Comparison of ENCODE assay signal across 19 cellular contexts in genomic region chr7:80771523-80771922, GRCh38.
DNase-seq lines count a peak whose midpoint lies in the region; ATAC-seq and TF ChIP-seq lines count a peak whose summit lies in the region.
"Had no signal": no experiment of that assay in that cellular context is flagged by ENCODE, and none has a peak within 500 bp of the region (broad histone marks: within the 10 kb centered on the region; RNA-seq: fewer than 3 reads in every experiment).

No MANE protein-coding gene starts in this region.

- peak; percentile 39 for DNase-seq in SK-N-SH
- DNase-seq in RPMI8226 = peak; percentile 15
- no peak for DNase-seq in immature natural killer cell
- no peak for DNase-seq in vagina (ENCODE audit: extremely low spot score in 2 of 2)
- DNase-seq in ovary = no peak
- DNase-seq in posterior cingulate gyrus = no peak
- no peak for DNase-seq in testis
- DNase-seq: activated CD4-positive, CD25-positive, alpha-beta regulatory T cell; activated CD8-positive, alpha-beta memory T cell treated with anti-CD3 and anti-CD28 coated beads, Interleukin-2, amount 10 ng/mL, durations not matched to agents 7 days and 5 days; activated naive CD4-positive, alpha-beta T cell treated with Interleukin-2 at 50 U/mL for 16 hours; Calu3; endodermal cell; naive B cell; right lobe of liver; stimulated activated naive CD8-positive, alpha-beta T cell treated with anti-CD3 and anti-CD28 coated beads, Interleukin-15, amount 100 ng/mL, for 72 hours had no signal

- H3K4me3 Mint-ChIP-seq in immature natural killer cell = peak overlapping the region in 4 of 5 donors; percentile 54 to 70 (median 67)
- H3K4me3 Mint-ChIP-seq: activated CD8-positive, alpha-beta memory T cell treated with anti-CD3 and anti-CD28 coated beads, Interleukin-2, amount 10 ng/mL, durations not matched to agents 7 days and 5 days; endodermal cell; naive B cell; stimulated activated naive CD8-positive, alpha-beta T cell treated with anti-CD3 and anti-CD28 coated beads, Interleukin-15, amount 100 ng/mL, for 72 hours had no signal

- intact Hi-C loops in vagina (cut with DNase I) (no loop called here), ovary (cut with DNase I) (no loop called here), posterior cingulate gyrus (cut with DNase I) (no loop called here), testis (cut with DNase I; ENCODE audit: low total_unique reads) (no loop called here)

- H3K27me3 ChIP-seq in SK-N-SH (ENCODE audit: insufficient read depth) = no peaks in the 10 kb centered on the region
- H3K27me3 ChIP-seq in vagina = no peaks in the 10 kb centered on the region
- no peaks in the 10 kb centered on the region for H3K27me3 ChIP-seq in ovary
- H3K27me3 ChIP-seq in testis = no peaks in the 10 kb centered on the region
- H3K27me3 ChIP-seq: breast epithelium, right lobe of liver had no signal

- no peak for TF ChIP-seq RAD21 in SK-N-SH (IDR thresholded peaks at IDR 0.05; ENCODE audit: low read length)

- H3K9me2 ChIP-seq in SK-N-SH = no peaks in the 10 kb centered on the region

- TF ChIP-seq POLR2A in vagina (IDR thresholded peaks at IDR 0.05) (no peak), ovary (IDR thresholded peaks at IDR 0.05) (no peak), testis (IDR thresholded peaks at IDR 0.05) (no peak)

- peak overlapping the region in 3 of 6 donors; percentile 37 to 76 (median 50) for H3K27ac Mint-ChIP-seq in immature natural killer cell
- H3K27ac Mint-ChIP-seq: activated CD8-positive, alpha-beta memory T cell treated with anti-CD3 and anti-CD28 coated beads, Interleukin-2, amount 10 ng/mL, durations not matched to agents 7 days and 5 days; endodermal cell; naive B cell; stimulated activated naive CD8-positive, alpha-beta T cell treated with anti-CD3 and anti-CD28 coated beads, Interleukin-15, amount 100 ng/mL, for 72 hours had no signal

- no peaks in the 10 kb centered on the region for H3K27me3 Mint-ChIP-seq in immature natural killer cell (ENCODE audit: low read depth in 3 of 3)
- H3K27me3 Mint-ChIP-seq: activated CD8-positive, alpha-beta memory T cell treated with anti-CD3 and anti-CD28 coated beads, Interleukin-2, amount 10 ng/mL, durations not matched to agents 7 days and 5 days; stimulated activated naive CD8-positive, alpha-beta T cell treated with anti-CD3 and anti-CD28 coated beads, Interleukin-15, amount 100 ng/mL, for 72 hours had no signal

- H3K9ac ChIP-seq in SK-N-SH = no peak overlapping the region

- H3K9me3 ChIP-seq in SK-N-SH (no peaks in the 10 kb centered on the region), vagina (no peaks in the 10 kb centered on the region), ovary (no peaks in the 10 kb centered on the region), testis (no peaks in the 10 kb centered on the region)
- H3K9me3 ChIP-seq: breast epithelium, right lobe of liver had no signal

- H3K36me3 Mint-ChIP-seq in immature natural killer cell = peaks cover 0 to 5% (median 4%) of the 10 kb centered on the region in 3 donors
- H3K36me3 Mint-ChIP-seq: activated CD8-positive, alpha-beta memory T cell treated with anti-CD3 and anti-CD28 coated beads, Interleukin-2, amount 10 ng/mL, durations not matched to agents 7 days and 5 days; naive B cell had no signal

- H3K27ac ChIP-seq in SK-N-SH (ENCODE audit: low read depth in 2 of 2, low read length in 1 of 2) = peak overlapping the region in 1 of 2 experiments; percentile 43; a peak in 1 of 4 replicates
- H3K27ac ChIP-seq in vagina = peak overlapping the region; percentile 51
- H3K27ac ChIP-seq in ovary = no peak overlapping the region
- H3K27ac ChIP-seq in testis = peak overlapping the region in 1 of 2 donors; percentile 5
- H3K27ac ChIP-seq: HL-60, right lobe of liver had no signal

- peaks cover 10 to 25% of the 10 kb centered on the region in 2 experiments for H3K36me3 ChIP-seq in SK-N-SH (replicated peaks in 1 of 2; ENCODE audit: control insufficient read depth in 1 of 2, insufficient read depth in 2 of 2, low read length in 1 of 2)
- no peaks in the 10 kb centered on the region for H3K36me3 ChIP-seq in vagina
- H3K36me3 ChIP-seq in ovary = no peaks in the 10 kb centered on the region
- no peaks in the 10 kb centered on the region for H3K36me3 ChIP-seq in testis (ENCODE audit: low read depth, missing control alignments)
- H3K36me3 ChIP-seq: breast epithelium, right lobe of liver had no signal

- H3K4me3 ChIP-seq in SK-N-SH (ENCODE audit: low read depth in 2 of 2, low read length in 1 of 2) (no peak overlapping the region), vagina (no peak overlapping the region), ovary (no peak overlapping the region), testis (no peak overlapping the region)
- H3K4me3 ChIP-seq: breast epithelium, right lobe of liver had no signal

- TF ChIP-seq CTCF in SK-N-SH (IDR thresholded peaks at IDR 0.05) = no peak
- TF ChIP-seq CTCF in vagina (IDR thresholded peaks at IDR 0.05) = no peak
- TF ChIP-seq CTCF in ovary (IDR thresholded peaks at IDR 0.05) = no peak
- no peak for TF ChIP-seq CTCF in testis (IDR thresholded peaks at IDR 0.05)

- peaks cover 37 to 43% of the 10 kb centered on the region in 2 donors for H3K4me1 Mint-ChIP-seq in immature natural killer cell
- H3K4me1 Mint-ChIP-seq: activated CD8-positive, alpha-beta memory T cell treated with anti-CD3 and anti-CD28 coated beads, Interleukin-2, amount 10 ng/mL, durations not matched to agents 7 days and 5 days; naive B cell; stimulated activated naive CD8-positive, alpha-beta T cell treated with anti-CD3 and anti-CD28 coated beads, Interleukin-15, amount 100 ng/mL, for 72 hours had no signal

- no peak overlapping the region for H3K4me2 ChIP-seq in SK-N-SH

- POLR2A ChIA-PET in SK-N-SH (lab: Yijun Ruan, JAX) = no interaction called here

- peaks cover 0 to 5% (median 3%) of the 10 kb centered on the region in 6 donors for H3K9me3 Mint-ChIP-seq in immature natural killer cell
- H3K9me3 Mint-ChIP-seq: endodermal cell had no signal

- WGBS in SK-N-SH (ENCODE audit: low lambda C conversion rate) = 76% methylated on average over 4 of the region's 4 CpGs
- WGBS in ovary, 3 donors = 75 to 85% (median 85%) methylated on average over 4 of the region's 4 CpGs
- 55 to 74% methylated on average over 4 of the region's 4 CpGs for WGBS in testis, 2 donors

- H2AFZ ChIP-seq in SK-N-SH (ENCODE audit: low read depth) = no peak overlapping the region

- CTCF ChIA-PET in SK-N-SH (lab: Yijun Ruan, JAX) = interaction anchor here (0.7 to 1.2 kb wide), 3 partner anchors 14 to 699 kb away, joined by 3 to 4 read pairs (median 3); no protein-coding TSS in a partner anchor

- H3K4me1 ChIP-seq in SK-N-SH (ENCODE audit: control insufficient read depth in 1 of 2, insufficient read depth in 2 of 2, low read depth in 1 of 2, low read length in 1 of 2) = peaks cover 0 to 44% of the 10 kb centered on the region in 2 experiments; a peak in 2 of 4 replicates
- H3K4me1 ChIP-seq in vagina = peaks cover 46% of the 10 kb centered on the region
- H3K4me1 ChIP-seq in ovary (ENCODE audit: insufficient read depth) = peaks cover 2% of the 10 kb centered on the region
- no peaks in the 10 kb centered on the region for H3K4me1 ChIP-seq in testis
- H3K4me1 ChIP-seq: breast epithelium, right lobe of liver had no signal

- no peak for ATAC-seq in SK-N-SH treated with all-trans-retinoic acid at 6 μM for 48 hours
- ATAC-seq: activated CD8-positive, alpha-beta memory T cell treated with anti-CD3 and anti-CD28 coated beads, Interleukin-2, amount 10 ng/mL, durations not matched to agents 7 days and 5 days; left lobe of liver; right lobe of liver; stimulated activated naive CD8-positive, alpha-beta T cell treated with anti-CD3 and anti-CD28 coated beads, Interleukin-15, amount 100 ng/mL, for 72 hours had no signal

- H4K20me1 ChIP-seq in SK-N-SH (ENCODE audit: insufficient read depth) = no peaks in the 10 kb centered on the region

- H3K79me2 ChIP-seq in SK-N-SH (ENCODE audit: insufficient read depth) = no peaks in the 10 kb centered on the region

- H3F3A ChIP-seq in SK-N-SH (replicated peaks; ENCODE audit: insufficient read depth) = peaks cover 7% of the 10 kb centered on the region

- no peak for TF ChIP-seq EP300 in SK-N-SH (IDR thresholded peaks at IDR 0.05; ENCODE audit: borderline replicate concordance in 1 of 2, low read depth in 1 of 2, low read length in 1 of 2)
- no peak for TF ChIP-seq EP300 in ovary (IDR thresholded peaks at IDR 0.05)

TF ChIP-seq in SK-N-SH, 30 proteins besides CTCF, POLR2A, EP300 and RAD21 (continues in another document):
- TF ChIP-seq RXRA (IDR thresholded peaks at IDR 0.05; ENCODE audit: borderline replicate concordance, low read depth) (no peak), IRF3 (IDR thresholded peaks at IDR 0.05; ENCODE audit: low read depth, low read length) (no peak)

TF ChIP-seq in SK-N-SH treated with all-trans-retinoic acid at 6 μM for 48 hours, 23 proteins besides CTCF, POLR2A, EP300 and RAD21:
- TF ChIP-seq RARB (CRISPR knock-in tag; IDR thresholded peaks at IDR 0.05) (no peak), ZNF70 (CRISPR knock-in tag; IDR thresholded peaks at IDR 0.05) (no peak), PPARA (CRISPR knock-in tag; IDR thresholded peaks at IDR 0.05; ENCODE audit: borderline replicate concordance) (no peak)

Comparison
In these comparisons a context has a peak if more than half of its experiments do, and no peak if none do; other contexts are left out.
1. DNase-seq: peak in SK-N-SH (single experiment) and RPMI8226 (single experiment); none in immature natural killer cell (0 of 3), vagina (0 of 2), ovary (0 of 5), posterior cingulate gyrus (0 of 10) and testis (single experiment).